ENCODE assay signal across 29 cellular contexts in genomic region chr1:62877579-62877978, GRCh38.
"Had no signal": no experiment of that assay in that cellular context is flagged by ENCODE, and none has a peak within 500 bp of the region (broad histone marks: within the 10 kb centered on the region; RNA-seq: fewer than 3 reads in every experiment).

No MANE protein-coding gene starts in this region.

- H3K36me3 Mint-ChIP-seq: stimulated activated effector memory CD8-positive, alpha-beta T cell treated with anti-CD3 and anti-CD28 coated beads, Interleukin-12 subunit alpha, Interleukin-12 subunit beta, amount 100 ng/mL, for 72 hours; stimulated activated memory B cell treated with anti-CD40 and anti-IgM and Interleukin-4, amounts not matched to agents 10 μg/mL and 1 μg/mL and 100 μg/mL, for 72 hours; stimulated activated naive B cell treated with anti-CD40 and anti-IgM and Interleukin-4, amounts not matched to agents 10 μg/mL and 1 μg/mL and 100 μg/mL, for 72 hours; type B pancreatic cell had no signal

- H3K27ac Mint-ChIP-seq: stimulated activated effector memory CD8-positive, alpha-beta T cell treated with anti-CD3 and anti-CD28 coated beads, Interleukin-12 subunit alpha, Interleukin-12 subunit beta, amount 100 ng/mL, for 72 hours; stimulated activated memory B cell treated with anti-CD40 and anti-IgM and Interleukin-4, amounts not matched to agents 10 μg/mL and 1 μg/mL and 100 μg/mL, for 72 hours; stimulated activated naive B cell treated with anti-CD40 and anti-IgM and Interleukin-4, amounts not matched to agents 10 μg/mL and 1 μg/mL and 100 μg/mL, for 72 hours; stimulated activated naive CD8-positive, alpha-beta T cell treated with anti-CD3 and anti-CD28 coated beads, Interleukin-15, amount 100 ng/mL, for 72 hours; stimulated activated naive CD8-positive, alpha-beta T cell treated with anti-CD3 and anti-CD28 coated beads, Interleukin-15, Interleukin-2, amounts not matched to agents 100 ng/mL and 50 ng/mL, for 24 hours; type B pancreatic cell had no signal

- H3K36me3 ChIP-seq: stomach, suprapubic skin, thoracic aorta, thyroid gland, tibial artery, tibial nerve, transverse colon, upper lobe of left lung, upper lobe of right lung, uterus, vagina had no signal

- H3K4me3 ChIP-seq: stomach, suprapubic skin, testis, thoracic aorta, thyroid gland, tibial artery, tibial nerve, transverse colon, upper lobe of left lung, upper lobe of right lung, uterus, vagina had no signal

- FAIRE-seq: urothelium cell line had no signal

- H3K4me3 Mint-ChIP-seq: stimulated activated effector memory CD8-positive, alpha-beta T cell treated with anti-CD3 and anti-CD28 coated beads, Interleukin-12 subunit alpha, Interleukin-12 subunit beta, amount 100 ng/mL, for 72 hours; stimulated activated memory B cell treated with anti-CD40 and anti-IgM and Interleukin-4, amounts not matched to agents 10 μg/mL and 1 μg/mL and 100 μg/mL, for 72 hours; stimulated activated naive B cell treated with anti-CD40 and anti-IgM and Interleukin-4, amounts not matched to agents 10 μg/mL and 1 μg/mL and 100 μg/mL, for 72 hours; stimulated activated naive CD8-positive, alpha-beta T cell treated with anti-CD3 and anti-CD28 coated beads, Interleukin-15, amount 100 ng/mL, for 72 hours; stimulated activated naive CD8-positive, alpha-beta T cell treated with anti-CD3 and anti-CD28 coated beads, Interleukin-15, Interleukin-2, amounts not matched to agents 100 ng/mL and 50 ng/mL, for 24 hours; type B pancreatic cell had no signal

- H3K4me1 ChIP-seq: stomach, suprapubic skin, testis, thyroid gland, tibial artery, transverse colon, upper lobe of left lung, upper lobe of right lung, uterus, vagina had no signal

- DNase-seq: stimulated activated CD4-positive, alpha-beta T cell treated with anti-CD3 and anti-CD28 coated beads, Interleukin-2, amount 100 ng/mL, for 48 hours; stimulated activated CD4-positive, alpha-beta T cell treated with anti-CD3 and anti-CD28 coated beads, Interleukin-4, amount 100 ng/mL, for 1 hour; stimulated activated CD4-positive, alpha-beta T cell treated with anti-CD3 and anti-CD28 coated beads, Interleukin-4, amount 100 ng/mL, for 24 hours; stimulated activated CD4-positive, alpha-beta T cell treated with anti-CD3 and anti-CD28 coated beads, Interleukin-4, amount 100 ng/mL, for 4 hours; stimulated activated CD8-positive, alpha-beta memory T cell treated with anti-CD3 and anti-CD28 coated beads, Interleukin-4, amount 100 ng/mL, for 48 hours; stimulated activated naive B cell treated with anti-CD40 and anti-IgM and Interleukin-4, amounts not matched to agents 10 μg/mL and 1 μg/mL and 100 μg/mL, for 72 hours; stimulated activated naive CD4-positive, alpha-beta T cell; stimulated activated naive CD4-positive, alpha-beta T cell treated with Interleukin-2 at 50 U/mL for 16 hours; stimulated activated naive CD8-positive, alpha-beta T cell treated with anti-CD3 and anti-CD28 coated beads, Interleukin-15, amount 100 ng/mL, for 72 hours; stimulated activated naive CD8-positive, alpha-beta T cell treated with anti-CD3 and anti-CD28 coated beads, Interleukin-15, Interleukin-2, amounts not matched to agents 100 U/mL and 50 U/mL, for 24 hours; stomach; substantia nigra; testis; thyroid gland; tibial artery; transverse colon; trophoblast cell; upper lobe of left lung; upper lobe of right lung; uterus had no signal

- H3K4me1 Mint-ChIP-seq: stimulated activated effector memory CD8-positive, alpha-beta T cell treated with anti-CD3 and anti-CD28 coated beads, Interleukin-12 subunit alpha, Interleukin-12 subunit beta, amount 100 ng/mL, for 72 hours; stimulated activated memory B cell treated with anti-CD40 and anti-IgM and Interleukin-4, amounts not matched to agents 10 μg/mL and 1 μg/mL and 100 μg/mL, for 72 hours; stimulated activated naive CD8-positive, alpha-beta T cell treated with anti-CD3 and anti-CD28 coated beads, Interleukin-15, amount 100 ng/mL, for 72 hours had no signal

- H3K27ac ChIP-seq: stomach, suprapubic skin, testis, thoracic aorta, thyroid gland, tibial artery, transverse colon, upper lobe of left lung, upper lobe of right lung, uterus, vagina had no signal

- ATAC-seq: stimulated activated effector memory CD8-positive, alpha-beta T cell treated with anti-CD3 and anti-CD28 coated beads, Interleukin-12 subunit alpha, Interleukin-12 subunit beta, amount 100 ng/mL, for 72 hours; stimulated activated memory B cell treated with anti-CD40 and anti-IgM and Interleukin-4, amounts not matched to agents 10 μg/mL and 1 μg/mL and 100 μg/mL, for 72 hours; stimulated activated naive B cell treated with anti-CD40 and anti-IgM and Interleukin-4, amounts not matched to agents 10 μg/mL and 1 μg/mL and 100 μg/mL, for 72 hours; stimulated activated naive CD8-positive, alpha-beta T cell treated with anti-CD3 and anti-CD28 coated beads, Interleukin-15, amount 100 ng/mL, for 72 hours; stimulated activated naive CD8-positive, alpha-beta T cell treated with anti-CD3 and anti-CD28 coated beads, Interleukin-15, Interleukin-2, amounts not matched to agents 100 U/mL and 50 U/mL, for 24 hours; upper lobe of right lung had no signal

- H3K9me3 Mint-ChIP-seq: stimulated activated effector memory CD8-positive, alpha-beta T cell treated with anti-CD3 and anti-CD28 coated beads, Interleukin-12 subunit alpha, Interleukin-12 subunit beta, amount 100 ng/mL, for 72 hours; stimulated activated memory B cell treated with anti-CD40 and anti-IgM and Interleukin-4, amounts not matched to agents 10 μg/mL and 1 μg/mL and 100 μg/mL, for 72 hours; stimulated activated naive B cell treated with anti-CD40 and anti-IgM and Interleukin-4, amounts not matched to agents 10 μg/mL and 1 μg/mL and 100 μg/mL, for 72 hours; stimulated activated naive CD8-positive, alpha-beta T cell treated with anti-CD3 and anti-CD28 coated beads, Interleukin-15, amount 100 ng/mL, for 72 hours; stimulated activated naive CD8-positive, alpha-beta T cell treated with anti-CD3 and anti-CD28 coated beads, Interleukin-15, Interleukin-2, amounts not matched to agents 100 ng/mL and 50 ng/mL, for 24 hours; type B pancreatic cell had no signal

- H3K9me3 ChIP-seq: testis, thyroid gland, transverse colon, upper lobe of right lung, uterus, vagina had no signal

- H3K27me3 ChIP-seq: testis, thyroid gland, tibial artery, tibial nerve, upper lobe of left lung, uterus, vagina had no signal
